In genomic region chr7:100016209-100016901, GRCh38 we compare ENCODE assay signal across 8 cellular contexts. TPM values are rescaled to one million over a fixed set of nuclear protein-coding genes. Genes with fewer than 3 reads are reported as not detected.
DNase-seq lines count a peak whose midpoint lies in the region; ATAC-seq and TF ChIP-seq lines count a peak whose summit lies in the region.

No MANE protein-coding gene starts in this region.

- H3K4me1 Mint-ChIP-seq in CD14-positive monocyte (peaks cover 43% of the 10 kb centered on the region), memory B cell (peaks cover 16% of the 10 kb centered on the region)

- H3K27ac Mint-ChIP-seq in CD14-positive monocyte = peak overlapping the region; percentile 94 to 99 (median 97)
- H3K27ac Mint-ChIP-seq in memory B cell = peak overlapping the region; percentile 91

- H3K27me3 Mint-ChIP-seq in CD14-positive monocyte (ENCODE audit: low read depth in 3 of 3) (peaks cover 0 to 2% (median 0%) of the 10 kb centered on the region in 3 donors), memory B cell (peaks cover under 1% of the 10 kb centered on the region)

- no peak for DNase-seq in CD14-positive monocyte (ENCODE audit: low spot score)
- DNase-seq in colonic mucosa = peak; percentile 49
- no peak for DNase-seq in memory B cell (ENCODE audit: low spot score in 2 of 2)
- peak; percentile 47 for DNase-seq in transverse colon
- no peak for DNase-seq in NCI-H345 treated with DMSO at 0.1 percent for 48 hours (lab: John Stamatoyannopoulos, UW; ENCODE audit: unreplicated experiment)
- no peak for DNase-seq in islet precursor cell
- DNase-seq in activated CD8-positive, alpha-beta memory T cell treated with anti-CD3 and anti-CD28 coated beads, Interleukin-2, amount 50 U/mL, for 48 hours = no peak

- H3K9me3 ChIP-seq in Loucy (ENCODE audit: insufficient read depth, low read depth, low read length) = no peaks in the 10 kb centered on the region
- no peaks in the 10 kb centered on the region for H3K9me3 ChIP-seq in colonic mucosa
- H3K9me3 ChIP-seq in transverse colon = no peaks in the 10 kb centered on the region

- H3K4me3 ChIP-seq in Loucy (ENCODE audit: low read length, poor library complexity, severe bottlenecking) = peak overlapping the region; percentile 80
- H3K4me3 ChIP-seq in colonic mucosa = peak overlapping the region; percentile 99
- H3K4me3 ChIP-seq in transverse colon = peak overlapping the region; percentile 91 to 100 (median 97)

- H3K9me3 Mint-ChIP-seq in CD14-positive monocyte (no peaks in the 10 kb centered on the region), memory B cell (no peaks in the 10 kb centered on the region)

- H3K4me3 Mint-ChIP-seq in CD14-positive monocyte = peak overlapping the region; percentile 93 to 94
- peak overlapping the region; percentile 88 for H3K4me3 Mint-ChIP-seq in memory B cell

- H3K36me3 ChIP-seq in Loucy (ENCODE audit: insufficient read depth, low read length) (no peaks in the 10 kb centered on the region), colonic mucosa (no peaks in the 10 kb centered on the region), transverse colon (no peaks in the 10 kb centered on the region)

- no peak for TF ChIP-seq EP300 in transverse colon (IDR thresholded peaks at IDR 0.05; ENCODE audit: low read depth)

- ATAC-seq in memory B cell (ENCODE audit: low read depth) = no peak

- H3K27ac ChIP-seq in colonic mucosa (peak overlapping the region; percentile 97), transverse colon (peak overlapping the region; percentile 96 to 100 (median 98))

- H3K79me2 ChIP-seq in Loucy (ENCODE audit: insufficient read depth, low read length) = peaks cover 55% of the 10 kb centered on the region

- no peaks in the 10 kb centered on the region for H3K9me2 ChIP-seq in Loucy (replicated peaks; ENCODE audit: low read depth, low read length)

- in situ Hi-C loops in transverse colon (cut with MboI; ENCODE audit: low pct_ligation_motif_present in 1 of 4, low pct_unique_long_range_greater_than_20kb in 1 of 4, low sequenced_read_pairs in 3 of 4) = no loop called here

- peaks cover 33% of the 10 kb centered on the region for H4K20me1 ChIP-seq in Loucy (ENCODE audit: insufficient read depth, low read length, poor library complexity, severe bottlenecking)

- H3K9ac ChIP-seq in Loucy (ENCODE audit: low read depth, low read length, poor library complexity, severe bottlenecking) (peak overlapping the region; percentile 77), colonic mucosa (ENCODE audit: low read depth in 2 of 2, low read length in 2 of 2) (peak overlapping the region; percentile 95 to 96)

- intact Hi-C loops in CD14-positive monocyte (cut with micrococcal nuclease) (loop anchor here (10.0 kb wide), 1 partner anchor 68 kb away; the partner anchor contains the start of genes COPS6 (in 2 of the 2) and ZNF3 (in 2 of the 2)), colonic mucosa (cut with DNase I) (no loop called here), transverse colon (cut with DNase I; ENCODE audit: low total_unique reads) (no loop called here)

- H3F3A ChIP-seq in Loucy (ENCODE audit: low read depth) = no peaks in the 10 kb centered on the region

- TF ChIP-seq CTCF in CD14-positive monocyte (IDR thresholded peaks at IDR 0.05) (no peak), Loucy (conservative IDR thresholded peaks at IDR 0.05; ENCODE audit: low read length) (0 out of 2 replicates have a peak, but pooled peaks have one; percentile 12), colonic mucosa (IDR thresholded peaks at IDR 0.05) (no peak), transverse colon (IDR thresholded peaks at IDR 0.05) (no peak)

- TF ChIP-seq POLR2A in transverse colon (IDR thresholded peaks at IDR 0.05) = peak; percentile 12

- H3K36me3 Mint-ChIP-seq in CD14-positive monocyte (peaks cover 14 to 21% of the 10 kb centered on the region in 2 donors), memory B cell (peaks cover 5% of the 10 kb centered on the region)

- 7 to 17% methylated on average over 8 to 12 of the region's 12 CpGs for WGBS in transverse colon (ENCODE audit: low coverage in 1 of 2), 2 donors

- H3K27me3 ChIP-seq in Loucy (ENCODE audit: insufficient read depth, low read length, poor library complexity, severe bottlenecking) = no peaks in the 10 kb centered on the region
- no peaks in the 10 kb centered on the region for H3K27me3 ChIP-seq in colonic mucosa
- H3K27me3 ChIP-seq in transverse colon = no peaks in the 10 kb centered on the region

- H3K4me1 ChIP-seq in Loucy (ENCODE audit: insufficient read depth, low read length, poor library complexity, severe bottlenecking) (peaks cover 23% of the 10 kb centered on the region), colonic mucosa (peaks cover 12% of the 10 kb centered on the region), transverse colon (peaks cover 26 to 65% (median 47%) of the 10 kb centered on the region in 4 donors)

- no peak overlapping the region for H2AFZ ChIP-seq in Loucy (ENCODE audit: low read length)

- peak overlapping the region; percentile 91 for H3K4me2 ChIP-seq in Loucy (ENCODE audit: low read depth, low read length, poor library complexity, severe bottlenecking)

RNA-seq across cellular contexts. Expression of gene ZKSCAN1, which starts 1.0 kb away (rescaled TPM):
- polyA plus RNA-seq in CD14-positive monocyte = 10 to 100 TPM; 10.7 to 24.3 TPM
- total RNA-seq in colonic mucosa (100 to 1,000 TPM in 1 of 2 donors, 10 to 100 TPM in 1; 96.1 to 147 TPM), transverse colon (10 to 100 TPM; 63.1 to 97.5 (median 84.5) TPM)

RNA-seq across cellular contexts. Expression of gene ZSCAN21, which starts 33.2 kb away (rescaled TPM):
- polyA plus RNA-seq in CD14-positive monocyte = 1 to 10 TPM; 1.5 to 4.6 TPM
- total RNA-seq in colonic mucosa (1 to 10 TPM; 6.2 to 7.7 TPM), transverse colon (10 to 100 TPM in 2 of 4 donors, 1 to 10 TPM in 1, under 1 TPM in 1; 0.75 to 28.7 (median 10.0) TPM)

RNA-seq across cellular contexts. Expression of gene AZGP1, which starts 40.5 kb away (rescaled TPM):
- not detected for polyA plus RNA-seq in CD14-positive monocyte
- total RNA-seq in colonic mucosa = 1 to 10 TPM; 2.5 to 4.6 TPM
- total RNA-seq in transverse colon = 10 to 100 TPM in 1 of 4 donors, 1 to 10 TPM in 1, not detected in 2; 3.2 to 17.1 TPM

Comparison
In these comparisons a context has a peak if more than half of its experiments do, and no peak if none do; other contexts are left out.
1. DNase-seq: peak in colonic mucosa (single experiment) and transverse colon (single experiment); none in CD14-positive monocyte (single experiment), memory B cell (0 of 2), NCI-H345 treated with DMSO at 0.1 percent for 48 hours (single experiment), islet precursor cell (single experiment) and activated CD8-positive, alpha-beta memory T cell treated with anti-CD3 and anti-CD28 coated beads, Interleukin-2, amount 50 U/mL, for 48 hours (single experiment).
2. intact Hi-C loops: an anchor here in CD14-positive monocyte (10.0 kb wide); none called in colonic mucosa and transverse colon.
3. Peak in every context shown above with its lines, with median percentiles within 50 percentile points of each other: H3K4me3 ChIP-seq.